ENCODE assay signal across 1 cellular context in the genomic region with DNA sequence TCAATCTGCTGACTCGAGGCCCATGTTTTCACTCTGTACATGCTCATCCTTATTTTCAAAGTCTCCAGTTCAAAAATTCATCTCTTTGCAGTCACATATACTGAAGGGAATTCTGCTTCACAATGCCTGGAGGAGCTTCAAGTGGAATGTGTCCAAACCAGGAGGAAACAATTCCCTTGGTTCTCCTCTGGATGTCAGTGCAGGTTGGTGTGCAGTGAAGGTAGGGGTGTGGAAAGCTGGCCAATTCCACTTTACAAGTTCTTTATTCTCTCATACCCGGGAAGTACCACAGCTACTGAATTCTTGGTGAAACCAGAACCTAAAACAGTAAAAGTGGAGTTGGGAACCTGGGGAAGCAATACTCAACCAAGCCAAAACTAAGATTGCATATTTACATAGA.
TF ChIP-seq lines count a peak whose summit lies in the region.

No MANE protein-coding gene starts in this region.

TF ChIP-seq in IMR-90, 13 proteins besides CTCF, POLR2A, EP300 and RAD21:
- TF ChIP-seq NFE2L2 (IDR thresholded peaks at IDR 0.05; ENCODE audit: low read depth, low read length) (no peak), MAFK (IDR thresholded peaks at IDR 0.05; ENCODE audit: low read depth, low read length) (no peak), SMC3 (IDR thresholded peaks at IDR 0.05; ENCODE audit: low read depth, low read length) (no peak), BHLHE40 (IDR thresholded peaks at IDR 0.05; ENCODE audit: low read depth, low read length) (no peak), RCOR1 (IDR thresholded peaks at IDR 0.05; ENCODE audit: insufficient replicate concordance, low read length) (no peak)
- TF ChIP-seq, protein P1, sequence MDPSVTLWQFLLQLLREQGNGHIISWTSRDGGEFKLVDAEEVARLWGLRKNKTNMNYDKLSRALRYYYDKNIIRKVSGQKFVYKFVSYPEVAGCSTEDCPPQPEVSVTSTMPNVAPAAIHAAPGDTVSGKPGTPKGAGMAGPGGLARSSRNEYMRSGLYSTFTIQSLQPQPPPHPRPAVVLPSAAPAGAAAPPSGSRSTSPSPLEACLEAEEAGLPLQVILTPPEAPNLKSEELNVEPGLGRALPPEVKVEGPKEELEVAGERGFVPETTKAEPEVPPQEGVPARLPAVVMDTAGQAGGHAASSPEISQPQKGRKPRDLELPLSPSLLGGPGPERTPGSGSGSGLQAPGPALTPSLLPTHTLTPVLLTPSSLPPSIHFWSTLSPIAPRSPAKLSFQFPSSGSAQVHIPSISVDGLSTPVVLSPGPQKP (IDR thresholded peaks at IDR 0.05; ENCODE audit: borderline replicate concordance, low read depth, low read length) = no peak
